Comparison of ENCODE assay signal across 16 cellular contexts in the genomic region with DNA sequence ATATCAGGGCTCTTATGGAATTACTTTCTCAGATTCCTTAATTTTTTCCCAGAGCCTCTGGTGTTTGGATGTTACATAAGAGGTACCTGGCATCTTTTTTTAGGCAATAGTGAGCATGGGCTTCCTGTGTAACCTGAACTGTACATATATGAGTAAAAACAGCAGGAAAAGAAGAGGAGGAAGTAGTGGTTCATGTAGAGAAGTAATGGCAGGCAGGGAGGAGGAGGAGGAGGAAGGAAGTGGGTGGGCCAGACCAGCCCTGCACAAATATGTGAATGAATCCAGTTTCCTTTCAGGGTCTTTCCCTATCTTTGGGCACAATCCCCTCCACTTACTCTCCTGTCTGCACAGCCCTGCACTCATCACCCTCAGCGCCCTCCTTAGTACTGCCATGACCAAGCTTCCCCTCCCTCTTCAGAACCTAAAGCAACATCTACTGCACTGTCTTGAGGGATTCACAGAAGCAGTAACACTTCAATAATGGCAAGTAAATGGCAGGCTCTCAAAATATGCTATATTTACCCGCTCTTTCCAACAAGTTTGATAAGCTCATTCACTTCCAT. TPM values are rescaled to one million over a fixed set of nuclear protein-coding genes. Genes with fewer than 3 reads are reported as not detected.
DNase-seq lines count a peak whose midpoint lies in the region; ATAC-seq lines count a peak whose summit lies in the region.
"Had no signal": no experiment of that assay in that cellular context is flagged by ENCODE, and none has a peak within 500 bp of the region (broad histone marks: within the 10 kb centered on the region; RNA-seq: fewer than 3 reads in every experiment).

No MANE protein-coding gene starts in this region.

- peaks cover 15% of the 10 kb centered on the region; the same call in 1 of the 2 replicates for H3K9me3 ChIP-seq in BLaER1
- H3K9me3 ChIP-seq: heart left ventricle, SK-N-SH had no signal

- no peaks in the 10 kb centered on the region for H4K20me1 ChIP-seq in BLaER1

- no peaks in the 10 kb centered on the region for H3K36me3 ChIP-seq in BLaER1
- H3K36me3 ChIP-seq: heart left ventricle had no signal

- no peak overlapping the region for H3K9ac ChIP-seq in BLaER1
- H3K9ac ChIP-seq: SK-N-SH had no signal

- no peak overlapping the region for H3K4me3 ChIP-seq in BLaER1
- H3K4me3 ChIP-seq: dorsolateral prefrontal cortex, heart left ventricle, PC-9 had no signal

- peaks cover 17% of the 10 kb centered on the region for H3K4me1 ChIP-seq in BLaER1

- ATAC-seq in esophagus mucosa (peak; percentile 32), GM21526 (IDR thresholded peaks at IDR 0.05; ENCODE audit: low FRiP score, unreplicated experiment) (no peak)
- ATAC-seq: heart left ventricle, WTC11 had no signal

- H3K27me3 ChIP-seq in BLaER1: no peaks in the 10 kb centered on the region
- H3K27me3 ChIP-seq: dorsolateral prefrontal cortex, heart left ventricle had no signal

- H3K27ac ChIP-seq in BLaER1: 0 out of 2 replicates have a peak overlapping the region, but pooled peaks have one; percentile 3
- H3K27ac ChIP-seq: dorsolateral prefrontal cortex, PC-9 had no signal

- peak overlapping the region; percentile 48 for H3K4me2 ChIP-seq in BLaER1
- H3K4me2 ChIP-seq: PC-9, SK-N-SH had no signal

- DNase-seq in GDM1 (lab: John Stamatoyannopoulos, UW) (peak; percentile 21), SKM-1 (lab: John Stamatoyannopoulos, UW; ENCODE audit: unreplicated experiment) (peak; percentile 2), DMS79 treated with DMSO at 0.1 percent for 48 hours (lab: John Stamatoyannopoulos, UW) (no peak), NCI-H345 treated with DMSO at 0.1 percent for 48 hours (lab: John Stamatoyannopoulos, UW; ENCODE audit: unreplicated experiment) (no peak)
- DNase-seq: dorsolateral prefrontal cortex, heart left ventricle, NCI-H2081 treated with DMSO at 0.1 percent for 48 hours, NCI-H526, PC-9, SK-N-SH had no signal

RNA-seq across cellular contexts. Expression of gene GSG1, which starts 40.9 kb away (rescaled TPM):
- not detected for total RNA-seq in esophagus mucosa
- total RNA-seq: bronchial epithelial cell, heart left ventricle, mesenteric fat pad had no signal

RNA-seq across cellular contexts. Expression of gene EMP1, which starts 52.2 kb away (rescaled TPM):
- total RNA-seq in esophagus mucosa: 1,972 TPM

Comparison
In these comparisons a context has a peak if more than half of its experiments do, and no peak if none do; other contexts are left out.
1. DNase-seq: peak in GDM1 (single experiment) and SKM-1 (single experiment); none in DMS79 treated with DMSO at 0.1 percent for 48 hours (single experiment) and NCI-H345 treated with DMSO at 0.1 percent for 48 hours (single experiment).